8 cellular contexts compared by ENCODE assay signal in the genomic region with DNA sequence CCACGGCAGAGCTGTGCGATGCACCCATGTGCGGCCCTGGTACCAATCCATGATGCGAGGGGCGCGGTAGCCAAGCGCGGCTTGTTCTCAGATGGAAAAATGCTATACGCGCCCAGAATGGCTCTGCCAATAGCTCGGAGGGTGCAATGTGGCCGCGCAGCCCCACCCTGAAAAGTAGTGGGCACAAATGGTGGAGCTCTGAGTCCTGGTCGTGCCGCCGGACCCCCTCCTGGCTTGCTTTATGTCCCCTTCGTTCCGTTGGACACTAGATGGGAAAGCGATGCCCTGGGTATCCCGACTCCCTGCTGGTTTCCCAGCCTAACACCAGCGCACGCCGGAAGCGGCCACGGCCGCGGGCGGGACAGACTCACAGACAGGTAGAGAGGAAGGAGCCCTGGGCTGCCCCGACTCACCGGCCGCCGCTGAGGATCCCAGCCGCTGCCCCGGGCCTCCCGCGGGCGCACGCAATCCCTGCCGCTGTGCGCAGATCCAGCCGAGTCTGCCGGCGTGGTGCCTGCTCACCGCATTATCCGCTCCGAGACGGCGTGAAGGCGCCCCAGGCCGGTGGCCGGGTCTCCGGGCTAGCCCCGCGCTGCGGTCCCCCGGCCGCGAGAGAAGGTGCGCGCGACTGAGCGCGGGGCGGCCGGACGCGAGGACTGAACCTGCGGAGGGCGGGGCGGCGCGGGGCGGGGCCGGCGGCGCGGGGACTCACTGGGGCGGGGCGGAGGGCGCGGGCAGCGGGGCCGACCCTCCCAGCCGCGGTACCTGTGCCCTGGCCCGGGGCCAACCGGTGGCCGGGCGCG. TPM values are rescaled to one million over a fixed set of nuclear protein-coding genes. Genes with fewer than 3 reads are reported as not detected.
DNase-seq lines count a peak whose midpoint lies in the region; ATAC-seq and TF ChIP-seq lines count a peak whose summit lies in the region.

A gene with protein sequence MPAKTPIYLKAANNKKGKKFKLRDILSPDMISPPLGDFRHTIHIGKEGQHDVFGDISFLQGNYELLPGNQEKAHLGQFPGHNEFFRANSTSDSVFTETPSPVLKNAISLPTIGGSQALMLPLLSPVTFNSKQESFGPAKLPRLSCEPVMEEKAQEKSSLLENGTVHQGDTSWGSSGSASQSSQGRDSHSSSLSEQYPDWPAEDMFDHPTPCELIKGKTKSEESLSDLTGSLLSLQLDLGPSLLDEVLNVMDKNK (minus strand): TSS at position 630 of the 803 bp plus-strand sequence. CDS start 25,055 bp downstream, outside the sequence.

- intact Hi-C loops in PC-3 (cut with micrococcal nuclease): loop anchor here (2.0 to 10.0 kb wide), 4 partner anchors 84 to 196 kb away; no protein-coding TSS in a partner anchor

- CTCF ChIA-PET in PC-3 (lab: Charles Lee): interaction anchor here (0.5 to 1.2 kb wide), 2 partner anchors 40 to 257 kb away, joined by 3 to 4 read pairs; no protein-coding TSS in a partner anchor

- ATAC-seq in HG03354 (IDR thresholded peaks at IDR 0.05; ENCODE audit: poor library complexity, severe bottlenecking, unreplicated experiment) (peak; percentile 49), PC-3 (peak; percentile 62), thoracic aorta (ENCODE audit: insufficient number of reproducible peaks, low FRiP score, low read depth) (peak; percentile 22)

- POLR2A ChIA-PET in PC-3 (lab: Charles Lee; ENCODE audit: unreplicated experiment): interaction anchor here (0.6 to 0.8 kb wide), 2 partner anchors 81 kb away, joined by 5 to 23 read pairs; no protein-coding TSS in a partner anchor

- TF ChIP-seq CTCF in PC-3 (conservative IDR thresholded peaks at IDR 0.05; ENCODE audit: low read depth, low read length) (no peak), fibroblast of mammary gland (conservative IDR thresholded peaks at IDR 0.05; ENCODE audit: control insufficient read depth, insufficient read depth, low read depth, low read length) (no peak), neural progenitor cell (IDR thresholded peaks at IDR 0.05) (no peak), thoracic aorta (IDR thresholded peaks at IDR 0.05) (no peak)

- no peaks in the 10 kb centered on the region for H3K9me3 ChIP-seq in PC-3 (ENCODE audit: low read length)
- H3K9me3 ChIP-seq in neural progenitor cell (ENCODE audit: low read depth): no peaks in the 10 kb centered on the region
- H3K9me3 ChIP-seq in thoracic aorta: no peaks in the 10 kb centered on the region

- H3K4me1 Mint-ChIP-seq in neural progenitor cell: peaks cover 24% of the 10 kb centered on the region

- H3K9ac ChIP-seq in PC-3 (ENCODE audit: low read length) (peak within 1 kb of the TSS; percentile 68), neural progenitor cell (peak within 1 kb of the TSS; percentile 31)

- H3K79me2 ChIP-seq in PC-3 (ENCODE audit: low read length): peaks cover 52% of the 10 kb centered on the region
- peaks cover 51% of the 10 kb centered on the region for H3K79me2 ChIP-seq in neural progenitor cell (ENCODE audit: low read depth)

- peak; percentile 90 for TF ChIP-seq POLR2A in GM19099 (IDR thresholded peaks at IDR 0.05; ENCODE audit: extremely low read depth, insufficient read length, low read depth)

- H3K27ac ChIP-seq in PC-3 (ENCODE audit: low read length): 0 out of 2 replicates have a peak within 1 kb of the TSS, but pooled peaks have one; percentile 2
- peak within 1 kb of the TSS; percentile 87 for H3K27ac ChIP-seq in neural progenitor cell
- H3K27ac ChIP-seq in thoracic aorta: peak within 1 kb of the TSS; percentile 89 to 95

- peak within 1 kb of the TSS; percentile 90 for H3K4me3 ChIP-seq in PC-3 (ENCODE audit: low read length)
- peak within 1 kb of the TSS; percentile 89 for H3K4me3 ChIP-seq in fibroblast of mammary gland (ENCODE audit: control insufficient read depth, low read depth, low read length)
- H3K4me3 ChIP-seq in neural progenitor cell: peak within 1 kb of the TSS; percentile 97
- H3K4me3 ChIP-seq in thoracic aorta: peak within 1 kb of the TSS; percentile 97

- H3K4me2 ChIP-seq in PC-3 (ENCODE audit: low read length) (peak within 1 kb of the TSS; percentile 96), neural progenitor cell (peak within 1 kb of the TSS; percentile 95)

- DNase-seq in Ammon's horn (ENCODE audit: low spot score): peak; percentile 48
- peak; percentile 66 for DNase-seq in PC-3
- DNase-seq in activated T-helper 1 cell treated with Interleukin-2 at 50 U/mL for 16 hours (ENCODE audit: low read depth): peak; percentile 62
- no peak for DNase-seq in fibroblast of mammary gland (ENCODE audit: low read depth)
- DNase-seq in neural progenitor cell (ENCODE audit: low spot score): peak; percentile 88
- no peak for DNase-seq in thoracic aorta (ENCODE audit: low spot score)

- H2AFZ ChIP-seq in PC-3 (ENCODE audit: low read length) (peak within 1 kb of the TSS; percentile 98), neural progenitor cell (replicated peaks) (peak within 1 kb of the TSS; percentile 94)

- H3K9me2 ChIP-seq in PC-3 (replicated peaks; ENCODE audit: low read length): no peaks in the 10 kb centered on the region

- no peaks in the 10 kb centered on the region for H3F3A ChIP-seq in PC-3 (ENCODE audit: low read length, unreplicated experiment)
- peaks cover 18% of the 10 kb centered on the region for H3F3A ChIP-seq in neural progenitor cell (ENCODE audit: low read depth)

- H3K4me1 ChIP-seq in PC-3 (ENCODE audit: insufficient read depth, low read length): peaks cover 29% of the 10 kb centered on the region
- H3K4me1 ChIP-seq in neural progenitor cell: peaks cover 18% of the 10 kb centered on the region
- H3K4me1 ChIP-seq in thoracic aorta (ENCODE audit: control insufficient read depth in 1 of 2, low read depth in 2 of 2): peaks cover 28 to 39% of the 10 kb centered on the region in 2 donors

- H3K9me3 Mint-ChIP-seq in neural progenitor cell: no peaks in the 10 kb centered on the region

- peak within 1 kb of the TSS; percentile 91 for H3K4me3 Mint-ChIP-seq in neural progenitor cell

- peak within 1 kb of the TSS; percentile 57 for H3K27ac Mint-ChIP-seq in neural progenitor cell

- no peaks in the 10 kb centered on the region for H3K27me3 ChIP-seq in PC-3 (ENCODE audit: low read length)
- no peaks in the 10 kb centered on the region for H3K27me3 ChIP-seq in neural progenitor cell
- H3K27me3 ChIP-seq in thoracic aorta (replicated peaks; ENCODE audit: insufficient read depth): no peaks in the 10 kb centered on the region

- BruUV-seq in PC-3 (replicated peaks; lab: Mats Ljungman, UMichigan): no TSS peak

- peaks cover 8% of the 10 kb centered on the region; the same call in 1 of the 2 replicates for H3K36me3 ChIP-seq in PC-3 (ENCODE audit: low read depth, low read length)
- H3K36me3 ChIP-seq in neural progenitor cell: no peaks in the 10 kb centered on the region
- no peaks in the 10 kb centered on the region for H3K36me3 ChIP-seq in thoracic aorta

- peaks cover 6% of the 10 kb centered on the region for H3K27me3 Mint-ChIP-seq in neural progenitor cell (ENCODE audit: insufficient read depth, low read depth)

- H4K20me1 ChIP-seq in PC-3 (ENCODE audit: low read length): peaks cover 26% of the 10 kb centered on the region
- H4K20me1 ChIP-seq in neural progenitor cell (ENCODE audit: low read depth): peaks cover 51% of the 10 kb centered on the region

- H3K36me3 Mint-ChIP-seq in neural progenitor cell: no peaks in the 10 kb centered on the region

RNA-seq across cellular contexts. Expression of the gene that starts here (rescaled TPM):
- total RNA-seq in PC-3 (2014; rRNA removed): 22.5 and 28.4 TPM in 2 replicates
- total RNA-seq in neural progenitor cell (ENCODE audit: low replicate concordance): 19.7 and 21.2 TPM in 2 replicates
- total RNA-seq in thoracic aorta: 10 to 100 TPM; 42.2 to 57.4 TPM

Comparison
In these comparisons a context has a peak if more than half of its experiments do, and no peak if none do; other contexts are left out.
1. DNase-seq: peak in Ammon's horn (single experiment), PC-3 (single experiment), activated T-helper 1 cell treated with Interleukin-2 at 50 U/mL for 16 hours (single experiment) and neural progenitor cell (single experiment); none in fibroblast of mammary gland (single experiment) and thoracic aorta (single experiment).
2. H3K27ac ChIP-seq: peak in every context shown above with its lines; median percentile 92 in thoracic aorta; 87 in neural progenitor cell; 2 in PC-3.
3. Peak in every context shown above with its lines, with median percentiles within 50 percentile points of each other: ATAC-seq and H3K4me3 ChIP-seq.